Comparison of ENCODE assay signal across 9 cellular contexts in the genomic region with DNA sequence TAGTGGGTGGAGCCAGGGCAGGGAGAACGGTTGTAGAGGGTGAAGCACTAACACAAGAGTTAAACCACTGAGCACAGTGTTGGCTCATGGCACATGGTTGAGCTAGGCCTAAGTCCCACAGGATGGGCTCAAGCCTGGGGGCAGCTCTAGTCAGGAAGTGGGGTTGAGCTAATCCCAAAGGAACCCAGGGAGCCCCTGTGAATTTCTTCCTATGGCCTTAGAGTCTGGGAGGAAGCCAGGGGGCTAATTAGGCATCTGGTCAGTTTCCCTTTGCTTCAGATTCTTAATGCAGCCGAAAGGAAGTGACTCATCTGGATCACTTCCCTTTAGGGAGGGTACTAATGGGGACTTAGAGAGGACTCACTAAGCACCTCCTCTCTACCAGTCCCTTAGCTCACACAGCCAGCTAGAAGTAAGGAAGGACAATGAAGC. TPM values are rescaled to one million over a fixed set of nuclear protein-coding genes. Genes with fewer than 3 reads are reported as not detected.
DNase-seq lines count a peak whose midpoint lies in the region; ATAC-seq and TF ChIP-seq lines count a peak whose summit lies in the region.
"Had no signal": no experiment of that assay in that cellular context is flagged by ENCODE, and none has a peak within 500 bp of the region (broad histone marks: within the 10 kb centered on the region; RNA-seq: fewer than 3 reads in every experiment).

No MANE protein-coding gene starts in this region.

- no peak overlapping the region for H3K4me3 Mint-ChIP-seq in activated T-helper 1 cell treated with anti-CD3 and anti-CD28 coated beads, Interleukin-12 subunit alpha, Interleukin-12 subunit beta, Interleukin-2, Interleukin-4 antibody, amounts not matched to agents 30 ng/mL and 10 ng/mL and 1 ng/mL, durations not matched to agents 14 hours and 24 hours and 36 hours

- no peaks in the 10 kb centered on the region for H3K9me3 Mint-ChIP-seq in activated T-helper 1 cell treated with anti-CD3 and anti-CD28 coated beads, Interleukin-12 subunit alpha, Interleukin-12 subunit beta, Interleukin-2, Interleukin-4 antibody, amounts not matched to agents 30 ng/mL and 10 ng/mL and 1 ng/mL, durations not matched to agents 14 hours and 24 hours and 36 hours

- H3K4me3 ChIP-seq in BJ (ENCODE audit: low read depth, low read length) (no peak overlapping the region), Peyer's patch (no peak overlapping the region), esophagus squamous epithelium (peak overlapping the region in 1 of 4 donors; percentile 2), parathyroid adenoma (ENCODE audit: low read depth, low read length) (no peak overlapping the region)

- peak; percentile 93 for ATAC-seq in GM18909 (IDR thresholded peaks at IDR 0.05; ENCODE audit: poor library complexity, unreplicated experiment)
- peak; percentile 87 for ATAC-seq in HG03045 (IDR thresholded peaks at IDR 0.05; ENCODE audit: unreplicated experiment)

- H3K79me2 ChIP-seq in parathyroid adenoma = no peaks in the 10 kb centered on the region

- intact Hi-C loops in esophagus squamous epithelium (cut with DNase I) = loop anchor here (5.0 kb wide), 1 partner anchor 108 kb away; a partner anchor contains a TSS
- intact Hi-C loops in activated T-helper 1 cell treated with anti-CD3 and anti-CD28 coated beads, Interleukin-12 subunit alpha, Interleukin-12 subunit beta, Interleukin-2, Interleukin-4 antibody, amounts not matched to agents 30 ng/mL and 10 ng/mL and 1 ng/mL, durations not matched to agents 14 hours and 24 hours and 36 hours (cut with micrococcal nuclease) = loop anchor here (2.0 to 5.0 kb wide), 2 partner anchors 63 to 728 kb away; a partner anchor contains a TSS

- 0% methylated on average over 1 to 2 of the region's 2 CpGs for WGBS in esophagus squamous epithelium, 2 donors

- H3K27ac ChIP-seq in Peyer's patch (peak overlapping the region; percentile 47 to 62 (median 51)), esophagus squamous epithelium (peak overlapping the region; percentile 52 to 78 (median 66)), parathyroid adenoma (peak overlapping the region; percentile 62)

- TF ChIP-seq POLR2A in Peyer's patch (IDR thresholded peaks at IDR 0.05) (no peak), esophagus squamous epithelium (IDR thresholded peaks at IDR 0.05) (no peak)

- CTCF ChIA-PET in BJ (lab: Yijun Ruan, JAX) = interaction anchor here (1.0 to 15.0 kb wide), 14 partner anchors 8 to 729 kb away, joined by 3 to 590 read pairs (median 12); a partner anchor contains a TSS

- H3K4me1 Mint-ChIP-seq in activated T-helper 1 cell treated with anti-CD3 and anti-CD28 coated beads, Interleukin-12 subunit alpha, Interleukin-12 subunit beta, Interleukin-2, Interleukin-4 antibody, amounts not matched to agents 30 ng/mL and 10 ng/mL and 1 ng/mL, durations not matched to agents 14 hours and 24 hours and 36 hours (ENCODE audit: low read depth) = peaks cover 12% of the 10 kb centered on the region

- H3K27ac Mint-ChIP-seq in activated T-helper 1 cell treated with anti-CD3 and anti-CD28 coated beads, Interleukin-12 subunit alpha, Interleukin-12 subunit beta, Interleukin-2, Interleukin-4 antibody, amounts not matched to agents 30 ng/mL and 10 ng/mL and 1 ng/mL, durations not matched to agents 14 hours and 24 hours and 36 hours = no peak overlapping the region

- H3K36me3 Mint-ChIP-seq in activated T-helper 1 cell treated with anti-CD3 and anti-CD28 coated beads, Interleukin-12 subunit alpha, Interleukin-12 subunit beta, Interleukin-2, Interleukin-4 antibody, amounts not matched to agents 30 ng/mL and 10 ng/mL and 1 ng/mL, durations not matched to agents 14 hours and 24 hours and 36 hours (ENCODE audit: low read depth) = no peaks in the 10 kb centered on the region

- peaks cover 0 to 10% (median 4%) of the 10 kb centered on the region in 4 donors for H3K4me1 ChIP-seq in Peyer's patch
- H3K4me1 ChIP-seq in esophagus squamous epithelium = peaks cover 10 to 32% (median 16%) of the 10 kb centered on the region in 3 donors
- no peaks in the 10 kb centered on the region for H3K4me1 ChIP-seq in parathyroid adenoma

- H3K27me3 ChIP-seq in BJ (ENCODE audit: control insufficient read depth, insufficient read depth, low read length) = no peaks in the 10 kb centered on the region
- H3K27me3 ChIP-seq in Peyer's patch = no peaks in the 10 kb centered on the region
- H3K27me3 ChIP-seq in esophagus squamous epithelium = no peaks in the 10 kb centered on the region
- no peaks in the 10 kb centered on the region for H3K27me3 ChIP-seq in parathyroid adenoma (ENCODE audit: control insufficient read depth, insufficient read depth, low read length)

- no peak overlapping the region for H3K9ac ChIP-seq in parathyroid adenoma

- peak overlapping the region; percentile 18 for H2AFZ ChIP-seq in parathyroid adenoma

- H3K4me2 ChIP-seq in parathyroid adenoma (ENCODE audit: low read length) = no peak overlapping the region

- POLR2A ChIA-PET in BJ (lab: Charles Lee) = interaction anchor here (0.7 to 1.1 kb wide), 3 partner anchors 29 to 219 kb away, joined by 4 to 9 read pairs (median 5); no protein-coding TSS in a partner anchor

- H3K9me3 ChIP-seq in Peyer's patch (no peaks in the 10 kb centered on the region), esophagus squamous epithelium (no peaks in the 10 kb centered on the region), parathyroid adenoma (ENCODE audit: control insufficient read depth, low read length) (no peaks in the 10 kb centered on the region)

- H3K36me3 ChIP-seq in BJ (ENCODE audit: control insufficient read depth, insufficient read depth, low read length) (no peaks in the 10 kb centered on the region), Peyer's patch (no peaks in the 10 kb centered on the region), esophagus squamous epithelium (no peaks in the 10 kb centered on the region), parathyroid adenoma (ENCODE audit: control insufficient read depth, insufficient read depth, low read length) (no peaks in the 10 kb centered on the region)

- no peak for TF ChIP-seq CTCF in BJ (IDR thresholded peaks at IDR 0.05; ENCODE audit: insufficient read depth, low read depth, low read length)
- TF ChIP-seq CTCF in Peyer's patch (IDR thresholded peaks at IDR 0.05) = no peak
- peak in 1 of 6 experiments; percentile 8 for TF ChIP-seq CTCF in esophagus squamous epithelium (IDR thresholded peaks at IDR 0.05)
- no peak for TF ChIP-seq CTCF in parathyroid adenoma (IDR thresholded peaks at IDR 0.05)

- DNase-seq in BJ (ENCODE audit: low read depth) (peak; percentile 88), Peyer's patch (no peak), esophagus squamous epithelium (lab: John Stamatoyannopoulos, UW) (no peak), activated gamma-delta T cell treated with Interleukin-2 at 50 U/mL for 16 hours (no peak)
- DNase-seq in activated T-helper 1 cell treated with anti-CD3 and anti-CD28 coated beads, Interleukin-12 subunit alpha, Interleukin-12 subunit beta, Interleukin-2, Interleukin-4 antibody, amounts not matched to agents 30 ng/mL and 10 ng/mL and 1 ng/mL, durations not matched to agents 14 hours and 24 hours and 36 hours (ENCODE audit: low spot score) = no peak

- H3K27me3 Mint-ChIP-seq in activated T-helper 1 cell treated with anti-CD3 and anti-CD28 coated beads, Interleukin-12 subunit alpha, Interleukin-12 subunit beta, Interleukin-2, Interleukin-4 antibody, amounts not matched to agents 30 ng/mL and 10 ng/mL and 1 ng/mL, durations not matched to agents 14 hours and 24 hours and 36 hours (ENCODE audit: insufficient read depth) = peaks cover 10% of the 10 kb centered on the region

RNA-seq across cellular contexts. Expression of a gene that starts 10.1 kb away (rescaled TPM):
- 0.56 TPM in 2 replicates for polyA plus RNA-seq in BJ (2011; rRNA removed)
- polyA minus RNA-seq in BJ (2011; rRNA and poly(A)+ RNA removed) = 0.24 and 0.26 TPM in 2 replicates
- 1 to 10 TPM in 1 of 4 donors, not detected in 3; 2.5 TPM for total RNA-seq in Peyer's patch
- total RNA-seq in esophagus squamous epithelium = under 1 TPM in 2 of 4 donors, not detected in 2; 0.48 to 0.95 TPM
- total RNA-seq in activated T-helper 1 cell treated with anti-CD3 and anti-CD28 coated beads, Interleukin-12 subunit alpha, Interleukin-12 subunit beta, Interleukin-2, Interleukin-4 antibody, amounts not matched to agents 30 ng/mL and 10 ng/mL and 1 ng/mL, durations not matched to agents 14 hours and 24 hours and 36 hours = 0.78 and 1.7 TPM in 2 replicates

RNA-seq across cellular contexts. Expression of a gene that starts 27.4 kb away (rescaled TPM):
- not detected in 2 replicates for polyA plus RNA-seq in BJ (2011; rRNA removed)
- polyA minus RNA-seq in BJ (2011; rRNA and poly(A)+ RNA removed) = not detected in 2 replicates
- total RNA-seq in Peyer's patch = under 1 TPM in 1 of 4 donors, not detected in 3; 0.85 TPM
- 1 to 10 TPM in 3 of 4 donors, under 1 TPM in 1; 0.38 to 7.8 (median 1.8) TPM for total RNA-seq in esophagus squamous epithelium
- not detected in 2 replicates for total RNA-seq in activated T-helper 1 cell treated with anti-CD3 and anti-CD28 coated beads, Interleukin-12 subunit alpha, Interleukin-12 subunit beta, Interleukin-2, Interleukin-4 antibody, amounts not matched to agents 30 ng/mL and 10 ng/mL and 1 ng/mL, durations not matched to agents 14 hours and 24 hours and 36 hours

RNA-seq across cellular contexts. Expression of a gene that starts 35.5 kb away (rescaled TPM):
- polyA plus RNA-seq in BJ (2011; rRNA removed) = 628 and 745 TPM in 2 replicates
- polyA minus RNA-seq in BJ (2011; rRNA and poly(A)+ RNA removed) = 239 and 300 TPM in 2 replicates
- 100 to 1,000 TPM; 120 to 304 (median 177) TPM for total RNA-seq in Peyer's patch
- total RNA-seq in esophagus squamous epithelium = 100 to 1,000 TPM; 308 to 468 (median 357) TPM
- total RNA-seq in activated T-helper 1 cell treated with anti-CD3 and anti-CD28 coated beads, Interleukin-12 subunit alpha, Interleukin-12 subunit beta, Interleukin-2, Interleukin-4 antibody, amounts not matched to agents 30 ng/mL and 10 ng/mL and 1 ng/mL, durations not matched to agents 14 hours and 24 hours and 36 hours = 442 and 461 TPM in 2 replicates

RNA-seq across cellular contexts. Expression of a gene that starts 55.6 kb away (rescaled TPM):
- polyA plus RNA-seq in BJ (2011; rRNA removed) = not detected in 2 replicates
- not detected in 2 replicates for polyA minus RNA-seq in BJ (2011; rRNA and poly(A)+ RNA removed)
- total RNA-seq in Peyer's patch (100 to 1,000 TPM in 1 of 4 donors, 10 to 100 TPM in 2, 1 to 10 TPM in 1; 5.8 to 169 (median 40.6) TPM), esophagus squamous epithelium (10 to 100 TPM in 1 of 4 donors, 1 to 10 TPM in 3; 4.2 to 12.0 (median 8.8) TPM)
- total RNA-seq in activated T-helper 1 cell treated with anti-CD3 and anti-CD28 coated beads, Interleukin-12 subunit alpha, Interleukin-12 subunit beta, Interleukin-2, Interleukin-4 antibody, amounts not matched to agents 30 ng/mL and 10 ng/mL and 1 ng/mL, durations not matched to agents 14 hours and 24 hours and 36 hours = not detected in 2 replicates
- total RNA-seq: mononuclear cell had no signal
